Comparison of ENCODE assay signal across 8 cellular contexts in genomic region chr11:126212089-126212660, GRCh38. TPM values are rescaled to one million over a fixed set of nuclear protein-coding genes. Genes with fewer than 3 reads are reported as not detected.
DNase-seq lines count a peak whose midpoint lies in the region; TF ChIP-seq lines count a peak whose summit lies in the region.

No MANE protein-coding gene starts in this region.

- peak; percentile 35 for DNase-seq in AG20443 (ENCODE audit: low spot score)
- DNase-seq in cardiac fibroblast (ENCODE audit: low read depth in 2 of 2) = peak; percentile 14
- no peak for DNase-seq in NCI-H226
- no peak for DNase-seq in iPS-NIHi11 (ENCODE audit: low spot score)
- DNase-seq in amniotic stem cell (lab: John Stamatoyannopoulos, UW) = no peak
- DNase-seq in cerebellum (ENCODE audit: low spot score) = no peak

- H3K4me3 ChIP-seq in HUES64 (ENCODE audit: low read length) (peak overlapping the region; percentile 73), cardiac fibroblast (replicated peaks in 1 of 2; ENCODE audit: low read depth in 2 of 2, low read length in 2 of 2) (peak overlapping the region; percentile 77 to 97), muscle layer of colon (ENCODE audit: low read depth in 1 of 2, low read length in 2 of 2) (peak overlapping the region; percentile 98)

- peaks cover 31% of the 10 kb centered on the region for H3K36me3 ChIP-seq in HUES64 (ENCODE audit: insufficient read depth, low read length)
- H3K36me3 ChIP-seq in muscle layer of colon (ENCODE audit: insufficient read depth, low read length) = no peaks in the 10 kb centered on the region

- WGBS in HUES64 = 3% methylated on average over 15 of the region's 15 CpGs

- H3K9ac ChIP-seq in HUES64 (ENCODE audit: low read depth, low read length) (peak overlapping the region; percentile 86), muscle layer of colon (ENCODE audit: low read length) (peak overlapping the region; percentile 89)

- H3K27me3 ChIP-seq in HUES64 (ENCODE audit: insufficient read depth, low read length) = no peaks in the 10 kb centered on the region
- H3K27me3 ChIP-seq in muscle layer of colon (ENCODE audit: control insufficient read depth in 1 of 2, insufficient read depth in 2 of 2, low read length in 2 of 2) = no peaks in the 10 kb centered on the region

- H3K9me3 ChIP-seq in HUES64 (ENCODE audit: insufficient read depth, low read depth, low read length) (no peaks in the 10 kb centered on the region), muscle layer of colon (ENCODE audit: low read length) (no peaks in the 10 kb centered on the region)

- H3K27ac ChIP-seq in HUES64 (ENCODE audit: low read depth, low read length) (peak overlapping the region; percentile 12; the same call in 1 of the 2 replicates), muscle layer of colon (ENCODE audit: low read depth, low read length) (peak overlapping the region; percentile 73)

- TF ChIP-seq CTCF in cardiac fibroblast (IDR thresholded peaks at IDR 0.05; ENCODE audit: low read depth, low read length) = no peak

- H3K4me1 ChIP-seq in HUES64 (ENCODE audit: insufficient read depth, low read length) (no peaks in the 10 kb centered on the region), muscle layer of colon (ENCODE audit: insufficient read depth, low read length) (peaks cover 7% of the 10 kb centered on the region)

RNA-seq across cellular contexts. Expression of gene FAM118B, which starts 0.6 kb away (rescaled TPM):
- 40.3 TPM for polyA plus RNA-seq in HUES64 (2013, experiment 1 of 2)
- 39.9 TPM for polyA plus RNA-seq in HUES64 (2013, experiment 2 of 2)
- 20.3 TPM for total RNA-seq in cerebellum

RNA-seq across cellular contexts. Expression of gene RPUSD4, which starts 0.7 kb away (rescaled TPM):
- 28.6 TPM for polyA plus RNA-seq in HUES64 (2013, experiment 1 of 2)
- 25.2 TPM for polyA plus RNA-seq in HUES64 (2013, experiment 2 of 2)
- total RNA-seq in cerebellum = 33.7 TPM

RNA-seq across cellular contexts. Expression of gene SRPRA, which starts 56.5 kb away (rescaled TPM):
- polyA plus RNA-seq in HUES64 (2013, experiment 1 of 2) = 37.5 TPM
- 41.3 TPM for polyA plus RNA-seq in HUES64 (2013, experiment 2 of 2)
- total RNA-seq in cerebellum = 18.0 TPM

RNA-seq across cellular contexts. Expression of gene FOXRED1, which starts 56.8 kb away (rescaled TPM):
- polyA plus RNA-seq in HUES64 (2013, experiment 1 of 2) = 29.8 TPM
- polyA plus RNA-seq in HUES64 (2013, experiment 2 of 2) = 29.2 TPM
- total RNA-seq in cerebellum = 22.0 TPM

Comparison
In these comparisons a context has a peak if more than half of its experiments do, and no peak if none do; other contexts are left out.
1. DNase-seq: peak in AG20443 (single experiment) and cardiac fibroblast (2 of 2); none in NCI-H226 (single experiment), iPS-NIHi11 (single experiment), amniotic stem cell (single experiment) and cerebellum (single experiment).
2. Peak in every context shown above with its lines, with median percentiles within 50 percentile points of each other: H3K4me3 ChIP-seq.